16 cellular contexts compared by ENCODE assay signal in the genomic region with DNA sequence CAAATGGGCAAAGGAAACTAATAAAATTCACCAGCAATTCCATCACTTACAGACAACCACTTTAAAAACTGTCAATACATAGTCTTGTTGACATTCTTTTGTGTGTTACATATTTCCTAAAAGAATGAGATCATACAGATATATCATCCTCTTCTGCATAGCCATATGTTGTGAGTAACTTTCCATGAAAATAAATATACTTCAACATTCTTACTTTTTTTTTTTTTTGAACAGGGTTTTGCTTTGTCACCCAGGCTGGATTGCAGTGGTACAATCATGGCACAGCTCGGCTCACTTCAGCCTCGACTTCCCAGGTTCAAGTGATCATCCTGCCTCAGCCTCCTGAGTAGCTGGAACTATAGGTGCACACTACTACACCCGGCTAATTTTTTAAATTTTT. TPM values are rescaled to one million over a fixed set of nuclear protein-coding genes. Genes with fewer than 3 reads are reported as not detected.
DNase-seq lines count a peak whose midpoint lies in the region; FAIRE-seq and TF ChIP-seq lines count a peak whose summit lies in the region.
"Had no signal": no experiment of that assay in that cellular context is flagged by ENCODE, and none has a peak within 500 bp of the region (broad histone marks: within the 10 kb centered on the region; RNA-seq: fewer than 3 reads in every experiment).

No MANE protein-coding gene starts in this region.

- no peak for TF ChIP-seq CTCF in left ventricle myocardium inferior (IDR thresholded peaks at IDR 0.05; ENCODE audit: borderline replicate concordance)

- H3K4me3 ChIP-seq in left ventricle myocardium inferior = no peak overlapping the region
- H3K4me3 ChIP-seq: BLaER1, GM23338, K562 had no signal

- H3K36me3 ChIP-seq in left ventricle myocardium inferior = peaks cover 98% of the 10 kb centered on the region

- no peaks in the 10 kb centered on the region for H3K27me3 ChIP-seq in left ventricle myocardium inferior (ENCODE audit: low read depth)
- H3K27me3 ChIP-seq: BLaER1 had no signal

- no peak overlapping the region for H3K27ac ChIP-seq in left ventricle myocardium inferior (replicated peaks)
- H3K27ac ChIP-seq: BLaER1 had no signal

- intact Hi-C loops in left ventricle myocardium inferior (cut with micrococcal nuclease) = no loop called here

- peak; percentile 26 for FAIRE-seq in HTR-8/SVneo (lab: Jason Lieb, UNC)
- FAIRE-seq: A204.1, K562 had no signal

- no peaks in the 10 kb centered on the region for H3K4me1 ChIP-seq in left ventricle myocardium inferior
- H3K4me1 ChIP-seq: BLaER1, Caco-2 had no signal

- peak; percentile 53 for DNase-seq in ELR (ENCODE audit: low read depth)
- no peak for DNase-seq in HTR-8/SVneo (ENCODE audit: insufficient read length, low spot score)
- peak; percentile 18 for DNase-seq in dedifferentiated amniotic fluid mesenchymal stem cell (ENCODE audit: extremely low spot score)
- peak; percentile 3 for DNase-seq in non-pigmented ciliary epithelial cell (ENCODE audit: low read depth)
- no peak for DNase-seq in left ventricle myocardium inferior
- no peak for DNase-seq in NCI-H1436 treated with DMSO at 0.1 percent for 48 hours (lab: John Stamatoyannopoulos, UW)
- no peak for DNase-seq in globus pallidus (ENCODE audit: low spot score)
- DNase-seq: AML-193; Caco-2; CD8-positive, alpha-beta memory T cell; DND-41; H7 had no signal

- H3K9me3 ChIP-seq in left ventricle myocardium inferior (replicated peaks) = no peaks in the 10 kb centered on the region
- H3K9me3 ChIP-seq: BLaER1, Caco-2 had no signal

RNA-seq across cellular contexts. Expression of a gene that starts 20.9 kb away (rescaled TPM):
- total RNA-seq in left ventricle myocardium inferior = 10.5 TPM

RNA-seq across cellular contexts. Expression of a gene that starts 26.5 kb away (rescaled TPM):
- total RNA-seq in left ventricle myocardium inferior = 14.0 TPM

RNA-seq across cellular contexts. Expression of a gene that starts 36.5 kb away (rescaled TPM):
- 123 TPM for total RNA-seq in left ventricle myocardium inferior

RNA-seq across cellular contexts. Expression of a gene that starts 39.1 kb away (rescaled TPM):
- total RNA-seq in left ventricle myocardium inferior = 18.2 TPM

Comparison
In these comparisons a context has a peak if more than half of its experiments do, and no peak if none do; other contexts are left out.
1. DNase-seq: peak in ELR (single experiment), dedifferentiated amniotic fluid mesenchymal stem cell (single experiment) and non-pigmented ciliary epithelial cell (single experiment); none in HTR-8/SVneo (single experiment), left ventricle myocardium inferior (single experiment), NCI-H1436 treated with DMSO at 0.1 percent for 48 hours (single experiment) and globus pallidus (single experiment).